Comparison of ENCODE assay signal across 8 cellular contexts in the genomic region with DNA sequence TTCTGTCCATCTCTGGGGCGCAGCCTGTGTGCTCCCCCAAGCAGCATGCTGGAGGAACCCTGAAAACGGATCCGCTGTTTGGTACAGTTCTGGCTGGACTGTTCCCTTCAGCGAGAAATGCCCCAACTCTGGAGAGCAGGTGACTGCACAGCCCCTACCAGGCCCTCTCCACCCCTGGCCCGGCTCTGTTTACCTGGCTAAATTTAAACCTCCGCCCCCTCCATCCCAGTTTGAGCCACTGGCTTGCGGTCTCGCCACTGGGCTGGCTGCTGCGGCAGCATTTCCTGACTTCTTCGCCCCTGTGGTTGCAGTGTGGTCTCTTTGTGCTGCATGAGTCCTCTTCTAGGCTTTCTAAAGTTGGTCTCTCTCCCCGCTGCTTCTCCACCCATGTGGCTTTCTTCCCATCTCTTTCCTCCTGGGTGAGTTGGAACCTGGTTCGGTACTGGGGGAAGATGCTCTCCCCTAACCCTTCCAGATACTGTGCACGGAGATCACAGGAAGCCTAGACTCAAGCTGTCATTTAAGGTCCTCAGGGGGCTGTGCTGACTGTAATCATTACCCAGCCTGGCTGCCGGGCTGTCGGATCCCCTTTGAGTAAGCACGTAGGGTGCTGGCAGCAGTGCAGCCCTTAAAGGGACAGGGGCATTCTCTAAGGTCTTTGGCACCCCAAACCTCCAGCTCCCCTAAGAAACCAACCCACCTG.
DNase-seq lines count a peak whose midpoint lies in the region; ATAC-seq, FAIRE-seq and TF ChIP-seq lines count a peak whose summit lies in the region.

No MANE protein-coding gene starts in this region.

- H3K27ac Mint-ChIP-seq in activated T-cell treated with anti-CD3 and anti-CD28 coated beads, Interleukin-2, amount 50 U/mL, for 72 hours, result peak overlapping the region; percentile 9
- H3K27ac Mint-ChIP-seq in neural crest cell (ENCODE audit: unreplicated experiment), result no peak overlapping the region

- H3K4me3 ChIP-seq in mesendoderm (ENCODE audit: low read length), result no peak overlapping the region

- H3K4me1 ChIP-seq in mesendoderm (ENCODE audit: control insufficient read depth, low read depth, low read length), result no peaks in the 10 kb centered on the region

- H4K5ac ChIP-seq in mesendoderm (ENCODE audit: low read length), result no peak overlapping the region

- H3K4me3 Mint-ChIP-seq in activated T-cell treated with anti-CD3 and anti-CD28 coated beads, Interleukin-2, amount 50 U/mL, for 72 hours, result peak overlapping the region; percentile 85 to 94
- peak overlapping the region; percentile 86 for H3K4me3 Mint-ChIP-seq in neural crest cell

- no peaks in the 10 kb centered on the region for H3K36me3 ChIP-seq in mesendoderm (ENCODE audit: control insufficient read depth, insufficient read depth, low read length)

- DNase-seq in GM12891 (ENCODE audit: insufficient read length, low spot score) (peak; percentile 41), HuH-7.5 (ENCODE audit: low spot score) (peak; percentile 54), neural crest cell (ENCODE audit: low read depth, low spot score) (no peak), NCI-H2029 treated with DMSO at 0.1 percent for 48 hours (lab: John Stamatoyannopoulos, UW) (no peak), nucleus accumbens (lab: John Stamatoyannopoulos, UW) (no peak), mesendoderm (no peak)
- DNase-seq in activated T-cell treated with anti-CD3 and anti-CD28 coated beads, Interleukin-2, amount 50 U/mL, for 72 hours, result peak; percentile 78

- WGBS in mesendoderm (ENCODE audit: extremely low coverage, insufficient coverage, low lambda C conversion rate), result no CpG with 5 or more reads among the region's 16 CpGs

- no peak overlapping the region for H2AK5ac ChIP-seq in mesendoderm (ENCODE audit: low read length)

- H3K27me3 Mint-ChIP-seq in activated T-cell treated with anti-CD3 and anti-CD28 coated beads, Interleukin-2, amount 50 U/mL, for 72 hours (ENCODE audit: low read depth), result peaks cover 70% of the 10 kb centered on the region
- peaks cover 34% of the 10 kb centered on the region for H3K27me3 Mint-ChIP-seq in neural crest cell (ENCODE audit: low read depth)

- H3K27ac ChIP-seq in mesendoderm (ENCODE audit: low read depth, low read length), result no peak overlapping the region

- no peak overlapping the region for H3K4ac ChIP-seq in mesendoderm (ENCODE audit: low read depth, low read length)

- no peak overlapping the region for H2BK15ac ChIP-seq in mesendoderm (replicated peaks; ENCODE audit: low read depth)

- H3K56ac ChIP-seq in mesendoderm (ENCODE audit: low read length), result no peak overlapping the region

- H3K23ac ChIP-seq in mesendoderm (ENCODE audit: low read length), result no peak overlapping the region

- ATAC-seq in GM21381 (IDR thresholded peaks at IDR 0.05; ENCODE audit: unreplicated experiment), result peak; percentile 39
- ATAC-seq in activated T-cell treated with anti-CD3 and anti-CD28 coated beads, Interleukin-2, amount 50 U/mL, for 72 hours (replicated peaks in 1 of 2), result peak; percentile 87 to 88

- no peak overlapping the region for H4K8ac ChIP-seq in mesendoderm (ENCODE audit: low read depth, low read length)

- H3K18ac ChIP-seq in mesendoderm (ENCODE audit: low read length), result no peak overlapping the region

- peak; percentile 97 for FAIRE-seq in GM12891 (lab: Jason Lieb, UNC)

- no peaks in the 10 kb centered on the region for H3K9me3 Mint-ChIP-seq in activated T-cell treated with anti-CD3 and anti-CD28 coated beads, Interleukin-2, amount 50 U/mL, for 72 hours
- H3K9me3 Mint-ChIP-seq in neural crest cell, result no peaks in the 10 kb centered on the region

- peaks cover 32% of the 10 kb centered on the region for H3K27me3 ChIP-seq in mesendoderm (ENCODE audit: insufficient read depth, low read length, poor library complexity)

- no peaks in the 10 kb centered on the region for H3K36me3 Mint-ChIP-seq in activated T-cell treated with anti-CD3 and anti-CD28 coated beads, Interleukin-2, amount 50 U/mL, for 72 hours (ENCODE audit: insufficient read depth in 2 of 2)
- no peaks in the 10 kb centered on the region for H3K36me3 Mint-ChIP-seq in neural crest cell (ENCODE audit: low read depth)

- TF ChIP-seq POLR2A in GM12891 (IDR thresholded peaks at IDR 0.05; ENCODE audit: low read depth, low read length), result no peak

- TF ChIP-seq CTCF in neural crest cell (conservative IDR thresholded peaks at IDR 0.05), result no peak

- H3K4me2 ChIP-seq in mesendoderm (ENCODE audit: low read length), result no peak overlapping the region

- no peak overlapping the region for H2BK120ac ChIP-seq in mesendoderm (ENCODE audit: low read depth, low read length)

- H3K9ac ChIP-seq in mesendoderm (ENCODE audit: low read length), result no peak overlapping the region

- H3K79me2 ChIP-seq in mesendoderm (ENCODE audit: control insufficient read depth, insufficient read depth, low read length), result no peaks in the 10 kb centered on the region

- peaks cover 42% of the 10 kb centered on the region for H3K4me1 Mint-ChIP-seq in activated T-cell treated with anti-CD3 and anti-CD28 coated beads, Interleukin-2, amount 50 U/mL, for 72 hours (ENCODE audit: low read depth)
- H3K4me1 Mint-ChIP-seq in neural crest cell, result peaks cover 25% of the 10 kb centered on the region

- H3K79me1 ChIP-seq in mesendoderm (ENCODE audit: low read length), result no peaks in the 10 kb centered on the region

- H2BK5ac ChIP-seq in mesendoderm (ENCODE audit: low read length), result no peak overlapping the region

TF ChIP-seq in GM12891, 5 proteins besides CTCF, POLR2A, EP300 and RAD21:
- TF ChIP-seq POU2F2 (IDR thresholded peaks at IDR 0.05; ENCODE audit: low read depth, low read length) (peak; percentile 28; the same call in 1 of the 2 replicates), POLR2AphosphoS5 (IDR thresholded peaks at IDR 0.05; ENCODE audit: low read depth, low read length) (no peak; the same call in 1 of the 2 replicates)

Comparison
In these comparisons a context has a peak if more than half of its experiments do, and no peak if none do; other contexts are left out.
1. DNase-seq: peak in GM12891 (single experiment), HuH-7.5 (single experiment) and activated T-cell treated with anti-CD3 and anti-CD28 coated beads, Interleukin-2, amount 50 U/mL, for 72 hours (2 of 2); none in neural crest cell (single experiment), NCI-H2029 treated with DMSO at 0.1 percent for 48 hours (single experiment), nucleus accumbens (0 of 56) and mesendoderm (single experiment).